In genomic region chr7:87219545-87220025, GRCh38 we compare ENCODE assay signal across 7 cellular contexts. TPM values are rescaled to one million over a fixed set of nuclear protein-coding genes. Genes with fewer than 3 reads are reported as not detected.
A peak's percentile ranks its signal among the peaks of the same experiment; 100 is the strongest.
DNase-seq lines count a peak whose midpoint lies in the region; ATAC-seq and TF ChIP-seq lines count a peak whose summit lies in the region.

TMEM243 (minus strand) TSS chr7:87219732; CDS start chr7:87219503, 229 bp downstream.

- in situ Hi-C loops in mammary epithelial cell (cut with MboI; ENCODE audit: low sequenced_read_pairs in 2 of 2): loop anchor here in 1 of 2 donors (10.0 kb wide), 1 partner anchor 185 kb away; no protein-coding TSS in a partner anchor

- H3K4me3 ChIP-seq in WERI-Rb-1 (ENCODE audit: low read depth, low read length) (peak within 1 kb of the TSS; percentile 96), mammary epithelial cell (replicated peaks in 1 of 3; ENCODE audit: insufficient read depth in 1 of 3, low read depth in 2 of 3, low read length in 3 of 3) (peak within 1 kb of the TSS; percentile 73 to 97 (median 97))

- TF ChIP-seq CTCF in WERI-Rb-1 (IDR thresholded peaks at IDR 0.05; ENCODE audit: low read depth, low read length) (0 out of 2 replicates have a peak, but pooled peaks have one; percentile 19), mammary epithelial cell (conservative IDR thresholded peaks at IDR 0.05 in 1 of 2, IDR thresholded peaks at IDR 0.05 in 1 of 2; ENCODE audit: extremely low read depth in 1 of 2, insufficient read depth in 1 of 2, low read depth in 1 of 2, low read length in 2 of 2) (peak in 1 of 2 donors; percentile 5)

- BruUV-seq in mammary epithelial cell (replicated peaks; lab: Mats Ljungman, UMichigan): no TSS peak

- peak within 1 kb of the TSS; percentile 94 for H3K9ac ChIP-seq in mammary epithelial cell (ENCODE audit: insufficient read depth, low read length)

- H2AFZ ChIP-seq in mammary epithelial cell (ENCODE audit: low read depth, low read length): peak within 1 kb of the TSS; percentile 96

- dilution Hi-C loops in mammary epithelial cell (cut with HindIII; ENCODE audit: low sequenced_read_pairs): no loop called here

- H3K36me3 ChIP-seq in WERI-Rb-1 (peaks cover 33% of the 10 kb centered on the region), mammary epithelial cell (ENCODE audit: insufficient read depth, low read length) (peaks cover 3% of the 10 kb centered on the region)

- H3K27ac ChIP-seq in WERI-Rb-1 (peak within 1 kb of the TSS; percentile 80), mammary epithelial cell (ENCODE audit: insufficient read depth, low read depth, low read length) (peak within 1 kb of the TSS; percentile 69)

- peak; percentile 58 for ATAC-seq in GM18498 (IDR thresholded peaks at IDR 0.05; ENCODE audit: unreplicated experiment)
- peak; percentile 40 for ATAC-seq in HG02610 (IDR thresholded peaks at IDR 0.05; ENCODE audit: unreplicated experiment)

- no peaks in the 10 kb centered on the region for H4K20me1 ChIP-seq in mammary epithelial cell (ENCODE audit: insufficient read depth, low read length)

- peaks cover 23% of the 10 kb centered on the region for H3K4me1 ChIP-seq in mammary epithelial cell (ENCODE audit: insufficient read depth, low read length)

- DNase-seq in NCI-H1105 (lab: John Stamatoyannopoulos, UW) (peak; percentile 9), WERI-Rb-1 (peak; percentile 73), mammary epithelial cell (peak; percentile 47), iris pigment epithelial cell (ENCODE audit: low read depth) (peak; percentile 76)
- peak; percentile 74 to 77 (median 75) for DNase-seq in stimulated activated CD4-positive, alpha-beta T cell treated with anti-CD3 and anti-CD28 coated beads, Interleukin-12 subunit alpha, Interleukin-12 subunit beta, amount 100 ng/mL, for 48 hours (ENCODE audit: low read depth in 2 of 3, low spot score in 1 of 3)

- peak within 1 kb of the TSS; percentile 88 for H3K4me2 ChIP-seq in mammary epithelial cell (ENCODE audit: insufficient read depth, low read depth, low read length)

- WGBS in mammary epithelial cell (ENCODE audit: low coverage, missing lambda C conversion rate): 3% methylated on average over 16 of the region's 41 CpGs

- peaks cover 51% of the 10 kb centered on the region for H3K79me2 ChIP-seq in mammary epithelial cell (ENCODE audit: insufficient read depth, low read length)

- no peaks in the 10 kb centered on the region for H3K27me3 ChIP-seq in WERI-Rb-1 (ENCODE audit: insufficient read depth, low read depth, severe bottlenecking)
- no peaks in the 10 kb centered on the region for H3K27me3 ChIP-seq in mammary epithelial cell (ENCODE audit: insufficient read depth, low read length)

- intact Hi-C loops in mammary epithelial cell (cut with micrococcal nuclease): loop anchor here (1.0 kb wide), 1 partner anchor 67 kb away; the partner anchor contains the start of gene DMTF1

- CTCF ChIA-PET in mammary epithelial cell (lab: Charles Lee; ENCODE audit: low non-redundant PET): interaction anchor here (0.8 kb wide), 2 partner anchors 67 to 595 kb away, joined by 6 to 9 read pairs; no protein-coding TSS in a partner anchor

- no peaks in the 10 kb centered on the region for H3K9me3 ChIP-seq in WERI-Rb-1 (ENCODE audit: severe bottlenecking)
- H3K9me3 ChIP-seq in mammary epithelial cell (replicated peaks; ENCODE audit: insufficient read depth, low read length): no peaks in the 10 kb centered on the region

RNA-seq across cellular contexts. Expression of gene TMEM243, which starts in this region (rescaled TPM):
- total RNA-seq in mammary epithelial cell: 10 to 100 TPM; 11.0 to 19.5 TPM
- 18.3 TPM for polyA plus RNA-seq in mammary epithelial cell
- not detected for polyA minus RNA-seq in mammary epithelial cell

Comparison
In these comparisons a context has a peak if more than half of its experiments do, and no peak if none do; other contexts are left out.
1. Peak in every context shown above with its lines: DNase-seq, ATAC-seq, H3K4me3 ChIP-seq and H3K27ac ChIP-seq.
2. DNase-seq: peak in every context shown above with its lines; median percentile 76 in iris pigment epithelial cell; 75 in stimulated activated CD4-positive, alpha-beta T cell treated with anti-CD3 and anti-CD28 coated beads, Interleukin-12 subunit alpha, Interleukin-12 subunit beta, amount 100 ng/mL, for 48 hours; 73 in WERI-Rb-1; 47 in mammary epithelial cell; 9 in NCI-H1105.